Comparison of ENCODE assay signal across 20 cellular contexts in genomic region chr19:19426216-19426615, GRCh38. TPM values are rescaled to one million over a fixed set of nuclear protein-coding genes. Genes with fewer than 3 reads are reported as not detected.
DNase-seq lines count a peak whose midpoint lies in the region; ATAC-seq, FAIRE-seq and TF ChIP-seq lines count a peak whose summit lies in the region.
"Had no signal": no experiment of that assay in that cellular context is flagged by ENCODE, and none has a peak within 500 bp of the region (broad histone marks: within the 10 kb centered on the region; RNA-seq: fewer than 3 reads in every experiment).

No MANE protein-coding gene starts in this region.

- peaks cover 100% of the 10 kb centered on the region in 11 experiments for H4K20me1 ChIP-seq in BLaER1 treated with 17β-estradiol and CSF1 and Interleukin-3, amounts not matched to agents 10 nM and 100 nM

- ATAC-seq in CD4-positive, CD25-positive, alpha-beta regulatory T cell (ENCODE audit: low read depth in 2 of 2): no peak
- no peak for ATAC-seq in naive thymus-derived CD4-positive, alpha-beta T cell
- ATAC-seq: HepG2 had no signal

- intact Hi-C loops in naive thymus-derived CD4-positive, alpha-beta T cell (cut with micrococcal nuclease): no loop called here
- intact Hi-C loops in kidney (cut with DNase I): no loop called here

- peaks cover 57 to 91% (median 76%) of the 10 kb centered on the region in 10 experiments for H3K4me1 ChIP-seq in BLaER1 treated with 17β-estradiol and CSF1 and Interleukin-3, amounts not matched to agents 10 nM and 100 nM
- peaks cover 60% of the 10 kb centered on the region for H3K4me1 ChIP-seq in CD4-positive, CD25-positive, alpha-beta regulatory T cell (ENCODE audit: control insufficient read depth, insufficient read depth, low read length, poor library complexity, severe bottlenecking)
- peaks cover 36 to 40% of the 10 kb centered on the region in 2 donors for H3K4me1 ChIP-seq in naive thymus-derived CD4-positive, alpha-beta T cell (ENCODE audit: control insufficient read depth in 2 of 2, insufficient read depth in 2 of 2, low read length in 2 of 2)
- peaks cover 13 to 17% of the 10 kb centered on the region in 2 donors for H3K4me1 ChIP-seq in kidney (ENCODE audit: control insufficient read depth in 1 of 2, insufficient read depth in 1 of 2, low read depth in 1 of 2, low read length in 2 of 2)

- peaks cover 3% of the 10 kb centered on the region for H3K36me3 Mint-ChIP-seq in CD4-positive, CD25-positive, alpha-beta regulatory T cell
- peaks cover 0 to 9% (median 0%) of the 10 kb centered on the region in 5 donors for H3K36me3 Mint-ChIP-seq in naive thymus-derived CD4-positive, alpha-beta T cell

- no peak for TF ChIP-seq CTCF in RWPE1 (conservative IDR thresholded peaks at IDR 0.05; ENCODE audit: low read depth)
- no peak for TF ChIP-seq CTCF in kidney (IDR thresholded peaks at IDR 0.05; ENCODE audit: borderline replicate concordance, extremely low read depth, insufficient read depth)

- H3K4me3 Mint-ChIP-seq in CD4-positive, CD25-positive, alpha-beta regulatory T cell: no peak overlapping the region
- peak overlapping the region in 3 of 10 donors; percentile 11 to 29 (median 13) for H3K4me3 Mint-ChIP-seq in naive thymus-derived CD4-positive, alpha-beta T cell

- no peak for FAIRE-seq in kidney (lab: Jason Lieb, UNC)
- FAIRE-seq: D721Med, GM19239, HepG2 had no signal

- 0 out of 22 replicates have a peak overlapping the region, but pooled peaks of 1 of the 11 experiments have one; percentile 8 for H3K27ac ChIP-seq in BLaER1 treated with 17β-estradiol and CSF1 and Interleukin-3, amounts not matched to agents 10 nM and 100 nM
- H3K27ac ChIP-seq in CD4-positive, CD25-positive, alpha-beta regulatory T cell (ENCODE audit: insufficient read depth, low read length, poor library complexity, severe bottlenecking): no peak overlapping the region
- H3K27ac ChIP-seq in RWPE1 (peak overlapping the region; percentile 6; the same call in 1 of the 2 replicates), kidney (ENCODE audit: low read depth in 2 of 2, low read length in 2 of 2) (no peak overlapping the region)
- H3K27ac ChIP-seq in naive thymus-derived CD4-positive, alpha-beta T cell (ENCODE audit: low read depth, low read length): no peak overlapping the region

- no peaks in the 10 kb centered on the region for H3K27me3 ChIP-seq in BLaER1 treated with 17β-estradiol and CSF1 and Interleukin-3, amounts not matched to agents 10 nM and 100 nM
- H3K27me3 ChIP-seq in CD4-positive, CD25-positive, alpha-beta regulatory T cell (ENCODE audit: control insufficient read depth, insufficient read depth, low read length): no peaks in the 10 kb centered on the region
- H3K27me3 ChIP-seq in naive thymus-derived CD4-positive, alpha-beta T cell (ENCODE audit: control insufficient read depth in 2 of 2, insufficient read depth in 2 of 2, low read length in 2 of 2): no peaks in the 10 kb centered on the region

- no peak overlapping the region for H3K4me3 ChIP-seq in BLaER1 treated with 17β-estradiol and CSF1 and Interleukin-3, amounts not matched to agents 10 nM and 100 nM
- no peak overlapping the region for H3K4me3 ChIP-seq in CD4-positive, CD25-positive, alpha-beta regulatory T cell (ENCODE audit: low read depth, low read length)
- H3K4me3 ChIP-seq in naive thymus-derived CD4-positive, alpha-beta T cell (ENCODE audit: low read length): no peak overlapping the region
- no peak overlapping the region for H3K4me3 ChIP-seq in kidney (ENCODE audit: low read length in 2 of 2)

- CTCF ChIA-PET in RWPE1 (lab: Yijun Ruan, JAX): interaction anchor here (0.6 kb wide), 1 partner anchor 64 kb away, joined by 3 read pairs; no protein-coding TSS in a partner anchor
- CTCF ChIA-PET in naive thymus-derived CD4-positive, alpha-beta T cell (lab: Charles Lee): interaction anchor here (1.1 kb wide), 1 partner anchor 17 kb away, joined by 3 read pairs; no protein-coding TSS in a partner anchor

- POLR2A ChIA-PET in RWPE1 (lab: Yijun Ruan, JAX; ENCODE audit: low non-redundant PET): no interaction called here
- POLR2A ChIA-PET in naive thymus-derived CD4-positive, alpha-beta T cell (lab: Charles Lee): interaction anchor here (1.0 kb wide), 1 partner anchor 45 kb away, joined by 3 read pairs; no protein-coding TSS in a partner anchor

- DNase-seq in CD4-positive, CD25-positive, alpha-beta regulatory T cell: no peak
- DNase-seq in RWPE1 (ENCODE audit: low spot score): no peak
- no peak for DNase-seq in naive thymus-derived CD4-positive, alpha-beta T cell
- DNase-seq in SW480 (ENCODE audit: low spot score): no peak
- DNase-seq in COR-L47 (lab: John Stamatoyannopoulos, UW): no peak
- DNase-seq in kidney: no peak
- DNase-seq: AML-193; CD4-positive, alpha-beta memory T cell; KBM-7; NCI-H1105 treated with DMSO at 0.1 percent for 48 hours; NCI-H187; NCI-H2107; NCI-H510A; NCI-H774; OCI-M1; SIG-M5 had no signal

- no peaks in the 10 kb centered on the region for H3K9me3 Mint-ChIP-seq in CD4-positive, CD25-positive, alpha-beta regulatory T cell
- no peaks in the 10 kb centered on the region for H3K9me3 Mint-ChIP-seq in naive thymus-derived CD4-positive, alpha-beta T cell
- H3K9me3 Mint-ChIP-seq: CD4-positive, alpha-beta memory T cell had no signal

- H3K9me3 ChIP-seq in BLaER1 treated with 17β-estradiol and CSF1 and Interleukin-3, amounts not matched to agents 10 nM and 100 nM (replicated peaks in 1 of 11): no peaks in the 10 kb centered on the region
- H3K9me3 ChIP-seq in CD4-positive, CD25-positive, alpha-beta regulatory T cell (ENCODE audit: control insufficient read depth in 2 of 2, low read length in 2 of 2): no peaks in the 10 kb centered on the region
- H3K9me3 ChIP-seq in naive thymus-derived CD4-positive, alpha-beta T cell (ENCODE audit: control insufficient read depth in 2 of 3, low read length in 3 of 3): no peaks in the 10 kb centered on the region
- H3K9me3 ChIP-seq in kidney (ENCODE audit: control insufficient read depth in 1 of 2, low read length in 2 of 2): no peaks in the 10 kb centered on the region

- H3K27ac Mint-ChIP-seq in CD4-positive, CD25-positive, alpha-beta regulatory T cell: peak overlapping the region; percentile 48 to 87 (median 55)
- peak overlapping the region in 6 of 9 donors; percentile 14 to 88 (median 50) for H3K27ac Mint-ChIP-seq in naive thymus-derived CD4-positive, alpha-beta T cell

- H3K4me1 Mint-ChIP-seq in CD4-positive, CD25-positive, alpha-beta regulatory T cell: peaks cover 0 to 92% (median 49%) of the 10 kb centered on the region in 4 donors
- peaks cover 29 to 99% (median 86%) of the 10 kb centered on the region in 7 donors for H3K4me1 Mint-ChIP-seq in naive thymus-derived CD4-positive, alpha-beta T cell

- no peak overlapping the region; a peak in 1 of 22 replicates for H3K9ac ChIP-seq in BLaER1 treated with 17β-estradiol and CSF1 and Interleukin-3, amounts not matched to agents 10 nM and 100 nM
- H3K9ac ChIP-seq in kidney (ENCODE audit: low read length in 2 of 2): no peak overlapping the region

- H3K27me3 Mint-ChIP-seq in CD4-positive, CD25-positive, alpha-beta regulatory T cell: no peaks in the 10 kb centered on the region
- H3K27me3 Mint-ChIP-seq in naive thymus-derived CD4-positive, alpha-beta T cell: no peaks in the 10 kb centered on the region
- H3K27me3 Mint-ChIP-seq: CD4-positive, alpha-beta memory T cell had no signal

- H3K36me3 ChIP-seq in BLaER1 treated with 17β-estradiol and CSF1 and Interleukin-3, amounts not matched to agents 10 nM and 100 nM: peaks cover 17 to 98% (median 64%) of the 10 kb centered on the region in 11 experiments
- peaks cover 3% of the 10 kb centered on the region for H3K36me3 ChIP-seq in CD4-positive, CD25-positive, alpha-beta regulatory T cell (ENCODE audit: control insufficient read depth, insufficient read depth, low read length)
- H3K36me3 ChIP-seq in naive thymus-derived CD4-positive, alpha-beta T cell (ENCODE audit: control insufficient read depth in 2 of 3, insufficient read depth in 3 of 3, low read length in 3 of 3): peaks cover 0 to 4% (median 0%) of the 10 kb centered on the region in 3 experiments
- no peaks in the 10 kb centered on the region for H3K36me3 ChIP-seq in kidney (ENCODE audit: control insufficient read depth in 1 of 2, insufficient read depth in 2 of 2, low read length in 2 of 2)

- peak overlapping the region; percentile 34 to 80 (median 57); a peak in 16 of 22 replicates for H3K4me2 ChIP-seq in BLaER1 treated with 17β-estradiol and CSF1 and Interleukin-3, amounts not matched to agents 10 nM and 100 nM

RNA-seq across cellular contexts. Expression of gene GATAD2A, which starts 20.7 kb away (rescaled TPM):
- 134 TPM for total RNA-seq in CD4-positive, CD25-positive, alpha-beta regulatory T cell
- 10 to 100 TPM in 1 of 4 donors, 1 to 10 TPM in 3; 8.1 to 13.9 (median 9.7) TPM for polyA plus RNA-seq in CD4-positive, CD25-positive, alpha-beta regulatory T cell
- total RNA-seq in naive thymus-derived CD4-positive, alpha-beta T cell: 100 to 1,000 TPM in 4 of 5 experiments, 10 to 100 TPM in 1; 97.9 to 123 (median 116) TPM
- 10 to 100 TPM; 11.3 to 25.7 TPM for polyA plus RNA-seq in naive thymus-derived CD4-positive, alpha-beta T cell
- total RNA-seq in kidney: 91.0 TPM
- 18.0 TPM for polyA plus RNA-seq in kidney (ENCODE audit: insufficient read depth, low read depth, low replicate concordance)
